Comparison of ENCODE assay signal across 18 cellular contexts in the genomic region with DNA sequence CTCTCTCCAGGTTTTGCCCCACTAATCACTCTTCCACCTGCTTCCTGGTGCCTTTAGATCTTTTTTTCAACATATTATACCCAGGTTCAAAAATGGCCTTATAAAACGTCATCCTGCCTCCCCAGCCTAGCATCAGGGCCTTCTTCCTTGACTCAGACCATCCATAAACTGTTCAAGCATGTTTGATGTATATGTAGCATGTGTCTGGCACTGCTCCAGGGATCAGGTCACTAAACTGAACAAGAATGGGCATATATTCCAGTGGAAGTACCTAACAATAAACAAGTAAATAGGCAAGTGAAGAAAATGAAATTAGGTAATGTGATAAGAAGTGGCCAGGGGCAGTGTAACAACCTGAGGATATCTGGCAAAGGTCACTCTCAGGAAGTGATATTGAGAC.
"Had no signal": no experiment of that assay in that cellular context is flagged by ENCODE, and none has a peak within 500 bp of the region (broad histone marks: within the 10 kb centered on the region; RNA-seq: fewer than 3 reads in every experiment).

No MANE protein-coding gene starts in this region.

- H3K27me3 Mint-ChIP-seq: activated B cell treated with CpG ODN at 0.5 μM for 24 hours; activated T-helper 17 cell treated with anti-CD3 and anti-CD28 coated beads, Interleukin-2, amount 50 U/mL, for 72 hours; T-helper 17 cell had no signal

- H3K27me3 ChIP-seq: dorsolateral prefrontal cortex, gastrocnemius medialis, sigmoid colon, testis had no signal

- H3K27ac ChIP-seq: dorsolateral prefrontal cortex, gastrocnemius medialis, left ventricle myocardium inferior, sigmoid colon, testis had no signal

- H3K9me3 ChIP-seq: gastrocnemius medialis, sigmoid colon, testis had no signal

- H3K4me3 ChIP-seq: dorsolateral prefrontal cortex, gastrocnemius medialis, left ventricle myocardium inferior, sigmoid colon, testis had no signal

- H3K4me3 Mint-ChIP-seq: activated B cell treated with CpG ODN at 0.5 μM for 24 hours; activated CD4-positive, alpha-beta T cell treated with anti-CD3 and anti-CD28 coated beads, Interleukin-2, amount 10 ng/mL, durations not matched to agents 24 days and 14 days; activated T-helper 17 cell treated with anti-CD3 and anti-CD28 coated beads, Interleukin-2, amount 50 U/mL, for 72 hours; brain; nephron progenitor cell; stimulated activated naive CD8-positive, alpha-beta T cell treated with anti-CD3 and anti-CD28 coated beads, Interleukin-15, amount 100 ng/mL, for 72 hours; T-helper 17 cell had no signal

- DNase-seq: activated B cell treated with CpG ODN at 0.5 μM for 24 hours; activated CD4-positive, alpha-beta T cell treated with anti-CD3 and anti-CD28 coated beads, Interleukin-2, amount 10 ng/mL, durations not matched to agents 24 days and 14 days; activated CD8-positive, alpha-beta memory T cell treated with anti-CD3 and anti-CD28 coated beads for 24 hours; activated naive CD4-positive, alpha-beta T cell treated with anti-CD3 and anti-CD28 coated beads, Interleukin-2, amount 50 U/mL, for 16 hours; dorsolateral prefrontal cortex; gastrocnemius medialis; kidney; left ventricle myocardium inferior; mesendoderm; nephron progenitor cell; sigmoid colon; stimulated activated CD4-positive, alpha-beta T cell treated with anti-CD3 and anti-CD28 coated beads, Interleukin-2, amount 100 ng/mL, for 48 hours; stimulated activated CD8-positive, alpha-beta memory T cell treated with anti-CD3 and anti-CD28 coated beads, Interleukin-4, amount 100 ng/mL, for 48 hours; stimulated activated naive CD8-positive, alpha-beta T cell treated with anti-CD3 and anti-CD28 coated beads, Interleukin-15, amount 100 ng/mL, for 72 hours; T-helper 17 cell; testis had no signal

- ATAC-seq: gastrocnemius medialis had no signal

- H3K4me1 ChIP-seq: gastrocnemius medialis had no signal

- H3K36me3 ChIP-seq: gastrocnemius medialis, left ventricle myocardium inferior, sigmoid colon had no signal

- H3K36me3 Mint-ChIP-seq: brain had no signal

- FAIRE-seq: kidney had no signal

- H3K27ac Mint-ChIP-seq: activated B cell treated with CpG ODN at 0.5 μM for 24 hours; activated CD4-positive, alpha-beta T cell treated with anti-CD3 and anti-CD28 coated beads, Interleukin-2, amount 10 ng/mL, durations not matched to agents 24 days and 14 days; activated T-helper 17 cell treated with anti-CD3 and anti-CD28 coated beads, Interleukin-2, amount 50 U/mL, for 72 hours; brain; nephron progenitor cell; stimulated activated naive CD8-positive, alpha-beta T cell treated with anti-CD3 and anti-CD28 coated beads, Interleukin-15, amount 100 ng/mL, for 72 hours; T-helper 17 cell had no signal

- H3K4me1 Mint-ChIP-seq: brain, nephron progenitor cell had no signal
